In the genomic region with DNA sequence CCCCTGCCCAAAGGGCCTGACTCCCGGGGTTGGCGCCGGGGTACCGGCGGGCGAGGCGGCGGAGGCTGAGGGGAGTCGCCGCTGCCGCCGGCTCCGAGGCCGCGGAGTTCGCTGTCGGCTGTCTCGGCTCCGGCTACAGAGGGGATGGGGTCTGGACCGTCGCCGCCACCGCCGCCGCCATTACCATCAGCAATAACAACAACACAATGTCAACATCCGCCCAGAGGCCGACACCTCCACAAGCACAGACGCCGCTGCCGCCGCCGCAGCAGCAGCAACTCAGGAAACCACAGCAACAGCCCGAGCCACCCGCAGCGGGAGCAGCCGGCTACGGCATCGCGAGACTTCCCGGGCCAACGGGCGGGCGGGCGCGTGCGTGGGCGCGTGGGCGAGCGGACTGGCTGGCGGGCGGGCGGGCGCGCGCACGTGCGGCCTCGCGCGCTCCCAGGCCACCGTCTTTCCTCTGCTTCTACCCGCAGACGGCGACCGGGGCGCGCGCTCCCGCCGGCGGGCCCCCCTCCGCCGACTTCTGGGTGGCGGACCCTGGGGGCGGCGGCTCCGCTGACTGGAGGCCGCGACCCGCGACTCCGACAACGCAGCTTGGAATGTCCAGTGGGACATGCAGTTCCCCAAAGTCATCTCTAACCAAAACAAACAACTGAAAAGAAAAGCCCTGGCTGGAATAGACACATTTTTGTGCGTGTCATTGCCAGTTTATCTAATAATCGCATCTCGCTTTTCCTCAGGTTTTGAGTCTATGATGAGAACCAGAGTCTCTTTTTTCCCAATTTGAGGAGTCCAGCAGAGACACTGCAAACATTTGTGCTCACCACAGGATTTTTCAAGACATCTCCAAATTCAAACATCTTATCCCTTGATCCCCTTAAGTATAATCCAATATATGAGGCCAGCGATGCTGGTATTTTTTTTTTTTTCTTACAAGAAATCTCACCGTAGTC, we compare ENCODE assay signal across 8 cellular contexts. TPM values are rescaled to one million over a fixed set of nuclear protein-coding genes. Genes with fewer than 3 reads are reported as not detected.
DNase-seq lines count a peak whose midpoint lies in the region; ATAC-seq and TF ChIP-seq lines count a peak whose summit lies in the region.

Gene CHIC2 (minus strand): TSS at position 289 of the 959 bp plus-strand sequence. CDS start 305 bp downstream, outside the sequence.

- H3K27ac ChIP-seq in BLaER1 (peak within 1 kb of the TSS; percentile 93), colonic mucosa (peak within 1 kb of the TSS; percentile 97)

- TF ChIP-seq CTCF in colonic mucosa (IDR thresholded peaks at IDR 0.05), result no peak

- H3K9ac ChIP-seq in BLaER1 (peak within 1 kb of the TSS; percentile 89), colonic mucosa (ENCODE audit: low read depth in 2 of 2, low read length in 2 of 2) (peak within 1 kb of the TSS; percentile 97 to 98)

- ATAC-seq in GM19328 (IDR thresholded peaks at IDR 0.05; ENCODE audit: unreplicated experiment) (peak; percentile 98), HG03469 (IDR thresholded peaks at IDR 0.05; ENCODE audit: unreplicated experiment) (peak; percentile 93)

- H3K27me3 ChIP-seq in BLaER1, result no peaks in the 10 kb centered on the region
- H3K27me3 ChIP-seq in colonic mucosa, result no peaks in the 10 kb centered on the region

- peak within 1 kb of the TSS; percentile 80 for H3K4me2 ChIP-seq in BLaER1

- DNase-seq in NCI-H526 treated with DMSO at 0.1 percent for 48 hours (lab: John Stamatoyannopoulos, UW), result peak; percentile 91
- peak; percentile 96 for DNase-seq in activated CD4-positive, alpha-beta T cell treated with anti-CD3 and anti-CD28 coated beads for 48 hours
- peak; percentile 93 for DNase-seq in colonic mucosa
- DNase-seq in kidney tubule cell (ENCODE audit: low spot score), result peak; percentile 96
- peak; percentile 89 to 93 for DNase-seq in stimulated activated CD4-positive, alpha-beta T cell treated with anti-CD3 and anti-CD28 coated beads, Interleukin-1b, Interleukin-23, amount 100 ng/mL, for 1 hour (ENCODE audit: low read depth in 2 of 2)

- peak within 1 kb of the TSS; percentile 86 for H3K4me3 ChIP-seq in BLaER1
- H3K4me3 ChIP-seq in colonic mucosa, result peak within 1 kb of the TSS; percentile 92

- intact Hi-C loops in colonic mucosa (cut with DNase I), result no loop called here

- H4K20me1 ChIP-seq in BLaER1, result peaks cover 42% of the 10 kb centered on the region

- no peaks in the 10 kb centered on the region for H3K36me3 ChIP-seq in BLaER1
- H3K36me3 ChIP-seq in colonic mucosa, result no peaks in the 10 kb centered on the region

- no peaks in the 10 kb centered on the region for H3K9me3 ChIP-seq in BLaER1
- H3K9me3 ChIP-seq in colonic mucosa, result no peaks in the 10 kb centered on the region

- H3K4me1 ChIP-seq in BLaER1, result peaks cover 44% of the 10 kb centered on the region
- peaks cover 8% of the 10 kb centered on the region for H3K4me1 ChIP-seq in colonic mucosa

RNA-seq across cellular contexts. Expression of gene CHIC2, which starts in this region (rescaled TPM):
- total RNA-seq in colonic mucosa, result 10 to 100 TPM; 13.5 to 26.2 TPM

Comparison
In these comparisons a context has a peak if more than half of its experiments do, and no peak if none do; other contexts are left out.
1. Peak in every context shown above with its lines: DNase-seq, ATAC-seq, H3K4me3 ChIP-seq and H3K27ac ChIP-seq.